In the genomic region with DNA sequence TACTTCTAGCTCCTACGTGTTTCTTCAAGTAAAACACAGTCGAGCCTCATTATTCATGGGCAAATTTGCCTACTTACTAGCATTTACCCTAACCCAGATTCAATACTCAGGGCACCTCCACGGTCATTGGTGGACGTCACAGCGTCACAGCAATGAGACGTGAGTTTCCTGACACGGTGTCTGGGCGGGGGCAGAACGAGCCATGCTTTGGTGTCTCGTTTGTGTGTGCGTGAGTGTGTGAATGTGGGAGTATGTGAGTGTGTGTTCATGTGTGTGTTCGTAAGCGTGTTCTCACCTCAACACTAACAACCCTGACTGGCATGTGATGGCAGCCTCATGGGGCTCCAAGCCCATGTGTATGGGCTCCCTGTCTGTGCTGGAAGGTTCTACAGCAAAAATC, we compare ENCODE assay signal across 2 cellular contexts.
TF ChIP-seq lines count a peak whose summit lies in the region.

No MANE protein-coding gene starts in this region.

TF ChIP-seq in K562, 482 proteins besides CTCF, POLR2A, EP300 and RAD21 (continued from another document):
- TF ChIP-seq MITF (IDR thresholded peaks at IDR 0.05) (no peak), KLF16 (IDR thresholded peaks at IDR 0.05) (no peak), SLC30A9 (CRISPR knock-in tag; IDR thresholded peaks at IDR 0.05) (no peak), ZEB2 (IDR thresholded peaks at IDR 0.05) (no peak), HCFC1 (IDR thresholded peaks at IDR 0.05; ENCODE audit: low read depth, low read length) (no peak), CCNT2 (IDR thresholded peaks at IDR 0.05; ENCODE audit: borderline replicate concordance, extremely low read depth, insufficient read length, low read depth, low read length) (no peak)

TF ChIP-seq in liver, 16 proteins besides CTCF, POLR2A, EP300 and RAD21 (continued from another document):
- TF ChIP-seq, protein P1, sequence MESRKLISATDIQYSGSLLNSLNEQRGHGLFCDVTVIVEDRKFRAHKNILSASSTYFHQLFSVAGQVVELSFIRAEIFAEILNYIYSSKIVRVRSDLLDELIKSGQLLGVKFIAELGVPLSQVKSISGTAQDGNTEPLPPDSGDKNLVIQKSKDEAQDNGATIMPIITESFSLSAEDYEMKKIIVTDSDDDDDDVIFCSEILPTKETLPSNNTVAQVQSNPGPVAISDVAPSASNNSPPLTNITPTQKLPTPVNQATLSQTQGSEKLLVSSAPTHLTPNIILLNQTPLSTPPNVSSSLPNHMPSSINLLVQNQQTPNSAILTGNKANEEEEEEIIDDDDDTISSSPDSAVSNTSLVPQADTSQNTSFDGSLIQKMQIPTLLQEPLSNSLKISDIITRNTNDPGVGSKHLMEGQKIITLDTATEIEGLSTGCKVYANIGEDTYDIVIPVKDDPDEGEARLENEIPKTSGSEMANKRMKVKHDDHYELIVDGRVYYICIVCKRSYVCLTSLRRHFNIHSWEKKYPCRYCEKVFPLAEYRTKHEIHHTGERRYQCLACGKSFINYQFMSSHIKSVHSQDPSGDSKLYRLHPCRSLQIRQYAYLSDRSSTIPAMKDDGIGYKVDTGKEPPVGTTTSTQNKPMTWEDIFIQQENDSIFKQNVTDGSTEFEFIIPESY (IDR thresholded peaks at IDR 0.05): no peak
